In genomic region chr2:15623898-15624541, GRCh38 we compare ENCODE assay signal across 29 cellular contexts.
"Had no signal": no experiment of that assay in that cellular context is flagged by ENCODE, and none has a peak within 500 bp of the region (broad histone marks: within the 10 kb centered on the region; RNA-seq: fewer than 3 reads in every experiment).

No MANE protein-coding gene starts in this region.

- H3K27me3 Mint-ChIP-seq: naive thymus-derived CD8-positive, alpha-beta T cell; stimulated activated memory B cell treated with anti-CD40 and anti-IgM and Interleukin-4, amounts not matched to agents 10 μg/mL and 1 μg/mL and 100 μg/mL, for 72 hours; stimulated activated naive CD8-positive, alpha-beta T cell treated with anti-CD3 and anti-CD28 coated beads, Interleukin-15, amount 100 ng/mL, for 72 hours; type B pancreatic cell had no signal

- H3K4me1 Mint-ChIP-seq: nephron; neural crest cell; stimulated activated memory B cell treated with anti-CD40 and anti-IgM and Interleukin-4, amounts not matched to agents 10 μg/mL and 1 μg/mL and 100 μg/mL, for 72 hours; stimulated activated naive CD8-positive, alpha-beta T cell treated with anti-CD3 and anti-CD28 coated beads, Interleukin-15, amount 100 ng/mL, for 72 hours had no signal

- H3K36me3 ChIP-seq: uterus had no signal

- H3K27ac ChIP-seq: left lung, lower lobe of right lung, pancreas, prostate gland, sigmoid colon, spleen, tibial nerve, uterus had no signal

- H3K4me3 ChIP-seq: left lung, lower lobe of right lung, pancreas, prostate gland, sigmoid colon, spleen, tibial nerve, uterus had no signal

- ATAC-seq: left colon; left lung; lower lobe of right lung; naive thymus-derived CD8-positive, alpha-beta T cell; pancreas; right cardiac atrium; stimulated activated memory B cell treated with anti-CD40 and anti-IgM and Interleukin-4, amounts not matched to agents 10 μg/mL and 1 μg/mL and 100 μg/mL, for 72 hours; stimulated activated naive CD8-positive, alpha-beta T cell treated with anti-CD3 and anti-CD28 coated beads, Interleukin-15, amount 100 ng/mL, for 72 hours had no signal

- H3K9me3 Mint-ChIP-seq: immature natural killer cell, neural crest cell had no signal

- H3K9me3 ChIP-seq: left lung, lower lobe of right lung, pancreas, prostate gland, sigmoid colon, tibial nerve, uterus had no signal

- H3K4me3 Mint-ChIP-seq: immature natural killer cell; naive thymus-derived CD8-positive, alpha-beta T cell; nephron; neural crest cell; stimulated activated memory B cell treated with anti-CD40 and anti-IgM and Interleukin-4, amounts not matched to agents 10 μg/mL and 1 μg/mL and 100 μg/mL, for 72 hours; stimulated activated naive CD8-positive, alpha-beta T cell treated with anti-CD3 and anti-CD28 coated beads, Interleukin-15, amount 100 ng/mL, for 72 hours; type B pancreatic cell had no signal

- FAIRE-seq: kidney, pancreas, small intestine had no signal

- DNase-seq: hypothalamus; immature natural killer cell; kidney; left colon; left lung; lower lobe of right lung; mammary epithelial cell; mesenchymal stem cell; naive thymus-derived CD8-positive, alpha-beta T cell; nucleus accumbens; pancreas; posterior cingulate gyrus; retina; right cardiac atrium; sigmoid colon; small intestine; spleen; stimulated activated CD4-positive, alpha-beta T cell treated with anti-CD3 and anti-CD28 coated beads, Interleukin-4, amount 100 ng/mL, for 4 hours; stimulated activated CD8-positive, alpha-beta memory T cell treated with anti-CD3 and anti-CD28 coated beads, Interleukin-4, amount 100 ng/mL, for 48 hours; stimulated activated naive CD4-positive, alpha-beta T cell treated with Interleukin-2 at 50 U/mL for 16 hours; stimulated activated naive CD8-positive, alpha-beta T cell treated with anti-CD3 and anti-CD28 coated beads, Interleukin-15, amount 100 ng/mL, for 72 hours; substantia nigra; uterus had no signal

- H3K27me3 ChIP-seq: left lung, pancreas, sigmoid colon, spleen, tibial nerve, uterus had no signal

- H3K27ac Mint-ChIP-seq: immature natural killer cell; nephron; stimulated activated memory B cell treated with anti-CD40 and anti-IgM and Interleukin-4, amounts not matched to agents 10 μg/mL and 1 μg/mL and 100 μg/mL, for 72 hours; stimulated activated naive CD8-positive, alpha-beta T cell treated with anti-CD3 and anti-CD28 coated beads, Interleukin-15, amount 100 ng/mL, for 72 hours; type B pancreatic cell had no signal

- H3K4me1 ChIP-seq: left lung, lower lobe of right lung, prostate gland, sigmoid colon, spleen, tibial nerve, uterus had no signal
